ENCODE assay signal across 8 cellular contexts in genomic region chr5:134125195-134126015, GRCh38. TPM values are rescaled to one million over a fixed set of nuclear protein-coding genes. Genes with fewer than 3 reads are reported as not detected.
A peak's percentile ranks its signal among the peaks of the same experiment; 100 is the strongest.
DNase-seq lines count a peak whose midpoint lies in the region; ATAC-seq and TF ChIP-seq lines count a peak whose summit lies in the region.

No MANE protein-coding gene starts in this region.

- in situ Hi-C loops in GM13977 (cut with MboI; ENCODE audit: low pct_unique_long_range_greater_than_20kb, low sequenced_read_pairs, unreplicated experiment) = no loop called here

- ATAC-seq in GM21423 (IDR thresholded peaks at IDR 0.05; ENCODE audit: unreplicated experiment) = no peak

- DNase-seq in AG08396 (ENCODE audit: low spot score) (peak; percentile 81), M059J (ENCODE audit: low read depth) (peak; percentile 98), cerebellum (ENCODE audit: low spot score) (peak; percentile 86), myocyte (ENCODE audit: low read depth) (peak; percentile 96), NOMO-1 treated with DMSO at 0.1 percent for 48 hours (lab: John Stamatoyannopoulos, UW; ENCODE audit: unreplicated experiment) (no peak), GM13977 (ENCODE audit: low spot score) (no peak), NCI-H2227 treated with DMSO at 0.1 percent for 48 hours (lab: John Stamatoyannopoulos, UW) (no peak)

- no peak for TF ChIP-seq CTCF in GM13977 (IDR thresholded peaks at IDR 0.05; ENCODE audit: extremely low read depth, insufficient read depth, missing control alignments)

RNA-seq across cellular contexts. Expression of gene TCF7, which starts 10.9 kb away (rescaled TPM):
- 5.2 and 7.4 TPM in 2 replicates for total RNA-seq in M059J (2014; rRNA removed; shearing (Covaris generic))
- total RNA-seq in cerebellum (1.5 TPM), myocyte (0.27 and 1.2 TPM in 2 replicates)
- polyA plus RNA-seq in myocyte (2012) = 1.7 TPM

RNA-seq across cellular contexts. Expression of gene SKP1, which starts 51.3 kb away (rescaled TPM):
- 707 and 715 TPM in 2 replicates for total RNA-seq in M059J (2014; rRNA removed; shearing (Covaris generic))
- total RNA-seq in cerebellum = 167 TPM
- total RNA-seq in myocyte = 457 and 487 TPM in 2 replicates
- polyA plus RNA-seq in myocyte (2012) = 854 TPM

Comparison
In these comparisons a context has a peak if more than half of its experiments do, and no peak if none do; other contexts are left out.
1. DNase-seq: peak in AG08396 (single experiment), M059J (single experiment), cerebellum (single experiment) and myocyte (single experiment); none in NOMO-1 treated with DMSO at 0.1 percent for 48 hours (single experiment), GM13977 (single experiment) and NCI-H2227 treated with DMSO at 0.1 percent for 48 hours (single experiment).